ENCODE assay signal across 1 cellular context in the genomic region with DNA sequence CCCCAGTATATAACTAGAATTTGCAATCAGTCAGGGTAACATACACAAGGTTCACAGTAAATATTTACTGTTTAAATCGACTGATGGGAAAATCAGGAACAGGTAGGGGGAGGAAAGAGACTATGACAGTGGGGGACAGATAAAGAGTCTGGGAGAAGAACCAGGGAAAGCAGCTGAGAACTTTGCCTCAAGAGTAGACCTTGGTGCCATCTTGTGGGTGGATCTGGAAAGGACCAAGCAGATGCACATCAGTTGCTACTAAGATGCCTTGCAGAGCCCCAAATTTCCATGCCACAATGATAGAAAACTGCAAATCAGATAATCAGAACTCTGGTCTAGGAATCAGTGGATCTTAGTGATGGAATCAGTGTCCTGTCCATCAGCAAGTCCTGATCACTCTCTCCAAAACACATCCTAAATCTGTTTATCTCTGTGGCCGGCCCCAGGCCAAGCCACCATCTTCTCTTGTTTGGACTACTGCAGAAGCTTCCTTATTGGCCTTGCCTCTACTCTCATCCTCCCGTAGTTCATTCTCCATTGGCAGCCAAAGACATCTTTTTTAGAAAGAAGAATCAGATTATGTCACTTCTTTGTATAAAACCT.
TF ChIP-seq lines count a peak whose summit lies in the region.

No MANE protein-coding gene starts in this region.

TF ChIP-seq in HepG2, 621 proteins besides CTCF, POLR2A, EP300 and RAD21 (continued from another document):
- TF ChIP-seq, protein P1, sequence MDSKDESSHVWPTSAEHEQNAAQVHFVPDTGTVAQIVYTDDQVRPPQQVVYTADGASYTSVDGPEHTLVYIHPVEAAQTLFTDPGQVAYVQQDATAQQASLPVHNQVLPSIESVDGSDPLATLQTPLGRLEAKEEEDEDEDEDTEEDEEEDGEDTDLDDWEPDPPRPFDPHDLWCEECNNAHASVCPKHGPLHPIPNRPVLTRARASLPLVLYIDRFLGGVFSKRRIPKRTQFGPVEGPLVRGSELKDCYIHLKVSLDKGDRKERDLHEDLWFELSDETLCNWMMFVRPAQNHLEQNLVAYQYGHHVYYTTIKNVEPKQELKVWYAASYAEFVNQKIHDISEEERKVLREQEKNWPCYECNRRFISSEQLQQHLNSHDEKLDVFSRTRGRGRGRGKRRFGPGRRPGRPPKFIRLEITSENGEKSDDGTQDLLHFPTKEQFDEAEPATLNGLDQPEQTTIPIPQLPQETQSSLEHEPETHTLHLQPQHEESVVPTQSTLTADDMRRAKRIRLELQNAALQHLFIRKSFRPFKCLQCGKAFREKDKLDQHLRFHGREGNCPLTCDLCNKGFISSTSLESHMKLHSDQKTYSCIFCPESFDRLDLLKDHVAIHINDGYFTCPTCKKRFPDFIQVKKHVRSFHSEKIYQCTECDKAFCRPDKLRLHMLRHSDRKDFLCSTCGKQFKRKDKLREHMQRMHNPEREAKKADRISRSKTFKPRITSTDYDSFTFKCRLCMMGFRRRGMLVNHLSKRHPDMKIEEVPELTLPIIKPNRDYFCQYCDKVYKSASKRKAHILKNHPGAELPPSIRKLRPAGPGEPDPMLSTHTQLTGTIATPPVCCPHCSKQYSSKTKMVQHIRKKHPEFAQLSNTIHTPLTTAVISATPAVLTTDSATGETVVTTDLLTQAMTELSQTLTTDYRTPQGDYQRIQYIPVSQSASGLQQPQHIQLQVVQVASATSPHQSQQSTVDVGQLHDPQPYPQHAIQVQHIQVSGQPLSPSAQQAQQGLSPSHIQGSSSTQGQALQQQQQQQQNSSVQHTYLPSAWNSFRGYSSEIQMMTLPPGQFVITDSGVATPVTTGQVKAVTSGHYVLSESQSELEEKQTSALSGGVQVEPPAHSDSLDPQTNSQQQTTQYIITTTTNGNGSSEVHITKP (CRISPR knock-in tag; IDR thresholded peaks at IDR 0.05; ENCODE audit: low read depth) = no peak
- TF ChIP-seq ZBTB26 (CRISPR knock-in tag; IDR thresholded peaks at IDR 0.05; ENCODE audit: borderline replicate concordance) (peak; percentile 87), SMC3 (IDR thresholded peaks at IDR 0.05; ENCODE audit: low read length) (peak; percentile 75), STAG1 (CRISPR knock-in tag; IDR thresholded peaks at IDR 0.05) (peak; percentile 87), ARID3A (IDR thresholded peaks at IDR 0.05; ENCODE audit: low read depth, low read length) (0 out of 2 replicates have a peak, but pooled peaks have one; percentile 14), DRAP1 (CRISPR knock-in tag; IDR thresholded peaks at IDR 0.05) (0 out of 2 replicates have a peak, but pooled peaks have one; percentile 27), NR2F2 (IDR thresholded peaks at IDR 0.05; ENCODE audit: borderline replicate concordance, low read depth) (no peak)
- TF ChIP-seq, protein P2, sequence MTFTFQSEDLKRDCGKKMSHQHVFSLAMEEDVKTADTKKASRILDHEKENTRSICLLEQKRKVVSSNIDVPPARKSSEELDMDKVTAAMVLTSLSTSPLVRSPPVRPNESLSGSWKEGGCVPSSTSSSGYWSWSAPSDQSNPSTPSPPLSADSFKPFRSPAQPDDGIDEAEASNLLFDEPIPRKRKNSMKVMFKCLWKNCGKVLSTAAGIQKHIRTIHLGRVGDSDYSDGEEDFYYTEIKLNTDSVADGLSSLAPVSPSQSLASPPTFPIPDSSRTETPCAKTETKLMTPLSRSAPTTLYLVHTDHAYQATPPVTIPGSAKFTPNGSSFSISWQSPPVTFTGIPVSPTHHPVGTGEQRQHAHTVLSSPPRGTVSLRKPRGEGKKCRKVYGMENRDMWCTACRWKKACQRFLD (CRISPR knock-in tag; IDR thresholded peaks at IDR 0.05; ENCODE audit: borderline replicate concordance) = no peak
- TF ChIP-seq, protein P3, sequence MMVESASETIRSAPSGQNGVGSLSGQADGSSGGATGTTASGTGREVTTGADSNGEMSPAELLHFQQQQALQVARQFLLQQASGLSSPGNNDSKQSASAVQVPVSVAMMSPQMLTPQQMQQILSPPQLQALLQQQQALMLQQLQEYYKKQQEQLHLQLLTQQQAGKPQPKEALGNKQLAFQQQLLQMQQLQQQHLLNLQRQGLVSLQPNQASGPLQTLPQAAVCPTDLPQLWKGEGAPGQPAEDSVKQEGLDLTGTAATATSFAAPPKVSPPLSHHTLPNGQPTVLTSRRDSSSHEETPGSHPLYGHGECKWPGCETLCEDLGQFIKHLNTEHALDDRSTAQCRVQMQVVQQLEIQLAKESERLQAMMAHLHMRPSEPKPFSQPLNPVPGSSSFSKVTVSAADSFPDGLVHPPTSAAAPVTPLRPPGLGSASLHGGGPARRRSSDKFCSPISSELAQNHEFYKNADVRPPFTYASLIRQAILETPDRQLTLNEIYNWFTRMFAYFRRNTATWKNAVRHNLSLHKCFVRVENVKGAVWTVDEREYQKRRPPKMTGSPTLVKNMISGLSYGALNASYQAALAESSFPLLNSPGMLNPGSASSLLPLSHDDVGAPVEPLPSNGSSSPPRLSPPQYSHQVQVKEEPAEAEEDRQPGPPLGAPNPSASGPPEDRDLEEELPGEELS (CRISPR knock-in tag; IDR thresholded peaks at IDR 0.05) = 0 out of 2 replicates have a peak, but pooled peaks have one; percentile 14
